1 cellular context compared by ENCODE assay signal in the genomic region with DNA sequence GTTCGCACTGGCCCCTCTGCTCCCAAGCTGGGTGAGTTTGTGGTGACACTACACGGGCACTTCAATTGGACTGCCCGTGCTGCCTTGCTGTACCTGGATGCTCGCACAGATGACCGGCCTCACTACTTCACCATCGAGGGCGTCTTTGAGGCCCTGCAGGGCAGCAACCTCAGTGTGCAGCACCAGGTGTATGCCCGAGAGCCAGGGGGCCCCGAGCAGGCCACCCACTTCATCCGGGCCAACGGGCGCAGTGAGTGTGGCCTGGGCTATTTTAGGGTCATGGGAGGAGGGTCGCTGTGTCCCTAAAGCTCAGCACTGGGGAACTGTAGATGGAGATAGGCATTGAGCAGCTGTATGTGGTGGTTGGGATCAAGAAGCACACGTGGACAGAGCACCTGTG.
TF ChIP-seq lines count a peak whose summit lies in the region.

No MANE protein-coding gene starts in this region.

TF ChIP-seq in HepG2, 621 proteins besides CTCF, POLR2A, EP300 and RAD21:
- TF ChIP-seq MED1 (CRISPR knock-in tag; IDR thresholded peaks at IDR 0.05) = no peak
- no peak for TF ChIP-seq SRSF4 (IDR thresholded peaks at IDR 0.05; ENCODE audit: low read depth, low read length, poor library complexity, severe bottlenecking)
- no peak for TF ChIP-seq ZNF891 (CRISPR knock-in tag; IDR thresholded peaks at IDR 0.05)
- TF ChIP-seq SP2 (CRISPR knock-in tag; IDR thresholded peaks at IDR 0.05) = no peak
- TF ChIP-seq POLR2AphosphoS2 (IDR thresholded peaks at IDR 0.05; ENCODE audit: low read depth, low read length) = no peak
- TF ChIP-seq PAX8 (CRISPR knock-in tag; IDR thresholded peaks at IDR 0.05; ENCODE audit: borderline replicate concordance) = no peak
- no peak for TF ChIP-seq ZNF713 (CRISPR knock-in tag; IDR thresholded peaks at IDR 0.05)
- no peak for TF ChIP-seq EZH2 (conservative IDR thresholded peaks at IDR 0.05; ENCODE audit: low read depth, low read length)
- TF ChIP-seq MATR3 (CRISPR knock-in tag; IDR thresholded peaks at IDR 0.05) = no peak
- TF ChIP-seq, protein P1, sequence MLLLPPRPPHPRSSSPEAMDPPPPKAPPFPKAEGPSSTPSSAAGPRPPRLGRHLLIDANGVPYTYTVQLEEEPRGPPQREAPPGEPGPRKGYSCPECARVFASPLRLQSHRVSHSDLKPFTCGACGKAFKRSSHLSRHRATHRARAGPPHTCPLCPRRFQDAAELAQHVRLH (CRISPR knock-in tag; IDR thresholded peaks at IDR 0.05; ENCODE audit: borderline replicate concordance, low read depth) = no peak
- no peak for TF ChIP-seq FOXC1 (CRISPR knock-in tag; IDR thresholded peaks at IDR 0.05; ENCODE audit: borderline replicate concordance)
- TF ChIP-seq RFXANK (CRISPR knock-in tag; IDR thresholded peaks at IDR 0.05) = no peak
- no peak for TF ChIP-seq ZBTB3 (CRISPR knock-in tag; IDR thresholded peaks at IDR 0.05; ENCODE audit: borderline replicate concordance, low read depth)
- TF ChIP-seq, protein P2, sequence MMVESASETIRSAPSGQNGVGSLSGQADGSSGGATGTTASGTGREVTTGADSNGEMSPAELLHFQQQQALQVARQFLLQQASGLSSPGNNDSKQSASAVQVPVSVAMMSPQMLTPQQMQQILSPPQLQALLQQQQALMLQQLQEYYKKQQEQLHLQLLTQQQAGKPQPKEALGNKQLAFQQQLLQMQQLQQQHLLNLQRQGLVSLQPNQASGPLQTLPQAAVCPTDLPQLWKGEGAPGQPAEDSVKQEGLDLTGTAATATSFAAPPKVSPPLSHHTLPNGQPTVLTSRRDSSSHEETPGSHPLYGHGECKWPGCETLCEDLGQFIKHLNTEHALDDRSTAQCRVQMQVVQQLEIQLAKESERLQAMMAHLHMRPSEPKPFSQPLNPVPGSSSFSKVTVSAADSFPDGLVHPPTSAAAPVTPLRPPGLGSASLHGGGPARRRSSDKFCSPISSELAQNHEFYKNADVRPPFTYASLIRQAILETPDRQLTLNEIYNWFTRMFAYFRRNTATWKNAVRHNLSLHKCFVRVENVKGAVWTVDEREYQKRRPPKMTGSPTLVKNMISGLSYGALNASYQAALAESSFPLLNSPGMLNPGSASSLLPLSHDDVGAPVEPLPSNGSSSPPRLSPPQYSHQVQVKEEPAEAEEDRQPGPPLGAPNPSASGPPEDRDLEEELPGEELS (CRISPR knock-in tag; IDR thresholded peaks at IDR 0.05) = no peak
- TF ChIP-seq RFX5 (IDR thresholded peaks at IDR 0.05; ENCODE audit: low read depth, low read length) = no peak
